ENCODE assay signal across 8 cellular contexts in genomic region chrX:40579880-40580536, GRCh38. TPM values are rescaled to one million over a fixed set of nuclear protein-coding genes. Genes with fewer than 3 reads are reported as not detected.
DNase-seq lines count a peak whose midpoint lies in the region; ATAC-seq and TF ChIP-seq lines count a peak whose summit lies in the region.

No MANE protein-coding gene starts in this region.

- intact Hi-C loops in HCT116 (cut with micrococcal nuclease): loop anchor here (10.0 kb wide), 1 partner anchor 215 kb away; no protein-coding TSS in a partner anchor
- intact Hi-C loops in PC-9 (cut with micrococcal nuclease; ENCODE audit: unreplicated experiment): no loop called here
- intact Hi-C loops in esophagus muscularis mucosa (cut with DNase I): no loop called here
- intact Hi-C loops in ovary (cut with DNase I): no loop called here

- peak overlapping the region; percentile 64 to 70 for H3K4me3 ChIP-seq in HCT116 (replicated peaks in 1 of 2; ENCODE audit: low read depth in 1 of 2, low read length in 2 of 2)
- peak overlapping the region; percentile 57; the same call in 1 of the 2 replicates for H3K4me3 ChIP-seq in PC-9
- H3K4me3 ChIP-seq in esophagus muscularis mucosa: peak overlapping the region; percentile 63 to 87 (median 71)
- peak overlapping the region; percentile 41 for H3K4me3 ChIP-seq in ovary

- H3K9me2 ChIP-seq in HCT116 (ENCODE audit: insufficient read depth) (no peaks in the 10 kb centered on the region), PC-9 (ENCODE audit: insufficient read depth) (no peaks in the 10 kb centered on the region)

- peak overlapping the region; percentile 79 for H3K4me2 ChIP-seq in HCT116 (ENCODE audit: low read length)
- H3K4me2 ChIP-seq in PC-9: peak overlapping the region; percentile 69

- H3K9ac ChIP-seq in ES-I3 (ENCODE audit: low read depth, low read length): peak overlapping the region; percentile 78; the same call in 1 of the 2 replicates
- peak overlapping the region; percentile 68 for H3K9ac ChIP-seq in HCT116 (ENCODE audit: low read length)

- no peaks in the 10 kb centered on the region for H3F3A ChIP-seq in PC-9 (ENCODE audit: insufficient read depth, low read depth)

- WGBS in esophagus muscularis mucosa: 48% methylated on average over 12 of the region's 12 CpGs
- WGBS in ovary, 3 donors: 27 to 36% (median 31%) methylated on average over 12 of the region's 12 CpGs

- no peaks in the 10 kb centered on the region for H3K36me3 ChIP-seq in ES-I3 (ENCODE audit: insufficient read depth, low read length)
- H3K36me3 ChIP-seq in HCT116 (ENCODE audit: control insufficient read depth in 1 of 2, insufficient read depth in 2 of 2, low read length in 2 of 2): no peaks in the 10 kb centered on the region
- no peaks in the 10 kb centered on the region for H3K36me3 ChIP-seq in PC-9 (ENCODE audit: low read depth)
- no peaks in the 10 kb centered on the region for H3K36me3 ChIP-seq in esophagus muscularis mucosa
- no peaks in the 10 kb centered on the region for H3K36me3 ChIP-seq in ovary

- peak overlapping the region; percentile 43; the same call in 1 of the 2 replicates for H3K27ac ChIP-seq in HCT116 (ENCODE audit: low read depth, low read length)
- H3K27ac ChIP-seq in PC-9: no peak overlapping the region
- peak overlapping the region; percentile 81 to 95 (median 89) for H3K27ac ChIP-seq in esophagus muscularis mucosa (replicated peaks in 1 of 4)
- peak overlapping the region in 1 of 2 donors; percentile 64 for H3K27ac ChIP-seq in ovary

- TF ChIP-seq CTCF in HCT116 (IDR thresholded peaks at IDR 0.05 in 2 of 3, conservative IDR thresholded peaks at IDR 0.05 in 1 of 3; ENCODE audit: borderline replicate concordance in 1 of 3, insufficient read depth in 1 of 3, low read depth in 2 of 3, low read length in 2 of 3) (no peak), PC-9 (conservative IDR thresholded peaks at IDR 0.05) (no peak), esophagus muscularis mucosa (IDR thresholded peaks at IDR 0.05) (no peak), ovary (IDR thresholded peaks at IDR 0.05) (no peak), GM10266 (IDR thresholded peaks at IDR 0.05; ENCODE audit: control insufficient read depth, insufficient read depth, low read depth, missing control alignments) (no peak)

- H2AFZ ChIP-seq in HCT116 (ENCODE audit: low read depth, low read length, poor library complexity, severe bottlenecking) (no peak overlapping the region), PC-9 (peak overlapping the region; percentile 66)

- DNase-seq in HCT116 (ENCODE audit: low read depth, low spot score): no peak
- no peak for DNase-seq in PC-9
- no peak for DNase-seq in esophagus muscularis mucosa (ENCODE audit: extremely low spot score)
- no peak for DNase-seq in ovary
- no peak for DNase-seq in CD1c-positive myeloid dendritic cell (ENCODE audit: extremely low spot score)
- DNase-seq in GM10266 (ENCODE audit: extremely low spot score): no peak
- DNase-seq in NCI-H524 treated with DMSO at 0.1 percent for 48 hours (lab: John Stamatoyannopoulos, UW): no peak

- TF ChIP-seq RAD21 in HCT116 (IDR thresholded peaks at IDR 0.05; ENCODE audit: low read depth): no peak

- CTCF ChIA-PET in HCT116 (lab: Charles Lee): no interaction called here
- CTCF ChIA-PET in PC-9 (lab: Charles Lee): no interaction called here

- H3K27me3 ChIP-seq in HCT116 (ENCODE audit: insufficient read depth, low read length) (no peaks in the 10 kb centered on the region), PC-9 (ENCODE audit: insufficient read depth, low read depth) (no peaks in the 10 kb centered on the region), esophagus muscularis mucosa (no peaks in the 10 kb centered on the region), ovary (no peaks in the 10 kb centered on the region)

- BruUV-seq in HCT116 (replicated peaks; lab: Mats Ljungman, UMichigan): TSS peak; percentile 77
- no TSS peak for BruUV-seq in PC-9 (replicated peaks; lab: Mats Ljungman, UMichigan)

- peak; percentile 63 for ATAC-seq in HCT116

- H3K9me3 ChIP-seq in ES-I3 (ENCODE audit: control insufficient read depth, insufficient read depth, low read length) (no peaks in the 10 kb centered on the region), HCT116 (ENCODE audit: control insufficient read depth in 1 of 2, insufficient read depth in 1 of 2, low read depth in 1 of 2, low read length in 2 of 2) (no peaks in the 10 kb centered on the region), PC-9 (ENCODE audit: insufficient read depth, low read depth) (no peaks in the 10 kb centered on the region), esophagus muscularis mucosa (no peaks in the 10 kb centered on the region), ovary (no peaks in the 10 kb centered on the region)

- TF ChIP-seq POLR2A in HCT116 (IDR thresholded peaks at IDR 0.05; ENCODE audit: borderline replicate concordance, extremely low read depth, insufficient read depth, insufficient read length): no peak
- no peak for TF ChIP-seq POLR2A in esophagus muscularis mucosa (IDR thresholded peaks at IDR 0.05; ENCODE audit: low read depth)
- no peak for TF ChIP-seq POLR2A in ovary (IDR thresholded peaks at IDR 0.05)

- no peaks in the 10 kb centered on the region for H3K4me1 ChIP-seq in ES-I3 (ENCODE audit: insufficient read depth, low read length)
- peaks cover 0 to 11% of the 10 kb centered on the region in 2 experiments; a peak in 2 of 4 replicates for H3K4me1 ChIP-seq in HCT116 (ENCODE audit: control insufficient read depth in 1 of 2, insufficient read depth in 2 of 2, low read length in 2 of 2)
- H3K4me1 ChIP-seq in PC-9 (replicated peaks; ENCODE audit: insufficient read depth): no peaks in the 10 kb centered on the region
- peaks cover 0 to 25% (median 20%) of the 10 kb centered on the region in 4 donors for H3K4me1 ChIP-seq in esophagus muscularis mucosa
- H3K4me1 ChIP-seq in ovary (ENCODE audit: insufficient read depth): no peaks in the 10 kb centered on the region

- RAD21 ChIA-PET in HCT116 (lab: Charles Lee; ENCODE audit: low non-redundant PET in 1 of 2, low total read pairs in 2 of 2, uncharacterized antibody in 2 of 2, unreplicated experiment in 2 of 2): no interaction called here

- POLR2A ChIA-PET in HCT116 (lab: Charles Lee): interaction anchor here (1.4 kb wide), 1 partner anchor 36 kb away, joined by 3 read pairs; no protein-coding TSS in a partner anchor
- POLR2A ChIA-PET in PC-9 (lab: Charles Lee; ENCODE audit: unreplicated experiment): no interaction called here

- H3K79me2 ChIP-seq in HCT116 (ENCODE audit: insufficient read depth, low read length) (peaks cover 8% of the 10 kb centered on the region), PC-9 (ENCODE audit: low read depth) (0 out of 2 replicates have a peak, but pooled peaks cover 6% of the 10 kb centered on the region)

- no peak for TF ChIP-seq EP300 in esophagus muscularis mucosa (IDR thresholded peaks at IDR 0.05)
- TF ChIP-seq EP300 in ovary (IDR thresholded peaks at IDR 0.05): no peak

- H4K20me1 ChIP-seq in HCT116 (ENCODE audit: insufficient read depth) (no peaks in the 10 kb centered on the region), PC-9 (ENCODE audit: insufficient read depth) (no peaks in the 10 kb centered on the region)

TF ChIP-seq in HCT116, 20 proteins besides CTCF, POLR2A, EP300 and RAD21 (continues in another document):
- TF ChIP-seq MAX (IDR thresholded peaks at IDR 0.05) (no peak), ELF1 (IDR thresholded peaks at IDR 0.05; ENCODE audit: borderline replicate concordance, low read depth) (no peak), FOSL1 (IDR thresholded peaks at IDR 0.05; ENCODE audit: low read depth) (no peak), EZH2 (IDR thresholded peaks at IDR 0.05) (no peak), ATF3 (IDR thresholded peaks at IDR 0.05) (no peak), CBX3 (IDR thresholded peaks at IDR 0.05; ENCODE audit: low read depth) (no peak), CEBPB (IDR thresholded peaks at IDR 0.05; ENCODE audit: low read depth) (no peak), EZH2phosphoT487 (IDR thresholded peaks at IDR 0.05; ENCODE audit: borderline replicate concordance) (no peak)

RNA-seq across cellular contexts. Expression of gene ATP6AP2, which starts 0.8 kb away (rescaled TPM):
- total RNA-seq in HCT116 (2021; ENCODE audit: unreplicated experiment): 62.0 TPM
- polyA plus RNA-seq in HCT116 (2012): 67.3 and 73.6 TPM in 2 replicates
- 45.5 and 49.7 TPM in 2 replicates for total RNA-seq in PC-9 (2021)
- total RNA-seq in esophagus muscularis mucosa: 100 to 1,000 TPM in 1 of 4 donors, 10 to 100 TPM in 3; 76.4 to 105 (median 93.3) TPM
- total RNA-seq in ovary: 10 to 100 TPM; 63.2 to 92.8 (median 85.2) TPM
- 100 to 1,000 TPM in 1 of 2 donors, 10 to 100 TPM in 1; 82.0 to 184 TPM for polyA plus RNA-seq in ovary

RNA-seq across cellular contexts. Expression of gene MPC1L, which starts 43.2 kb away (rescaled TPM):
- not detected for total RNA-seq in HCT116 (2021; ENCODE audit: unreplicated experiment)
- 0.13 TPM in 1 of 2 replicates, not detected in the other for polyA plus RNA-seq in HCT116 (2012)
- not detected in 2 replicates for total RNA-seq in PC-9 (2021)
- total RNA-seq in esophagus muscularis mucosa: not detected
- not detected for total RNA-seq in ovary
- polyA plus RNA-seq in ovary: not detected
